ENCODE assay signal across 12 cellular contexts in genomic region chr12:95258146-95258545, GRCh38.
"Had no signal": no experiment of that assay in that cellular context is flagged by ENCODE, and none has a peak within 500 bp of the region (broad histone marks: within the 10 kb centered on the region; RNA-seq: fewer than 3 reads in every experiment).

No MANE protein-coding gene starts in this region.

- H3K27ac Mint-ChIP-seq: activated CD4-positive, alpha-beta memory T cell treated with anti-CD3 and anti-CD28 coated beads, Interleukin-2, amount 10 ng/mL, durations not matched to agents 7 days and 5 days; effector memory CD8-positive, alpha-beta T cell; nephron; stimulated activated naive B cell treated with anti-CD40 and anti-IgM and Interleukin-4, amounts not matched to agents 10 μg/mL and 1 μg/mL and 100 μg/mL, for 72 hours had no signal

- ATAC-seq: effector memory CD8-positive, alpha-beta T cell; sciatic nerve; stimulated activated naive B cell treated with anti-CD40 and anti-IgM and Interleukin-4, amounts not matched to agents 10 μg/mL and 1 μg/mL and 100 μg/mL, for 72 hours had no signal

- H3K27me3 ChIP-seq: transverse colon had no signal

- H3K4me3 ChIP-seq: transverse colon had no signal

- H3K9me3 ChIP-seq: transverse colon had no signal

- H3K9me3 Mint-ChIP-seq: activated CD4-positive, alpha-beta memory T cell treated with anti-CD3 and anti-CD28 coated beads, Interleukin-2, amount 10 ng/mL, durations not matched to agents 7 days and 5 days; central memory CD8-positive, alpha-beta T cell; effector memory CD8-positive, alpha-beta T cell; nephron; stimulated activated naive B cell treated with anti-CD40 and anti-IgM and Interleukin-4, amounts not matched to agents 10 μg/mL and 1 μg/mL and 100 μg/mL, for 72 hours had no signal

- H3K27me3 Mint-ChIP-seq: activated CD4-positive, alpha-beta memory T cell treated with anti-CD3 and anti-CD28 coated beads, Interleukin-2, amount 10 ng/mL, durations not matched to agents 7 days and 5 days; central memory CD8-positive, alpha-beta T cell; effector memory CD8-positive, alpha-beta T cell; stimulated activated naive B cell treated with anti-CD40 and anti-IgM and Interleukin-4, amounts not matched to agents 10 μg/mL and 1 μg/mL and 100 μg/mL, for 72 hours had no signal

- DNase-seq: activated CD4-positive, alpha-beta memory T cell treated with anti-CD3 and anti-CD28 coated beads, Interleukin-2, amount 10 ng/mL, durations not matched to agents 7 days and 5 days; activated CD8-positive, alpha-beta memory T cell treated with anti-CD3 and anti-CD28 coated beads, Interleukin-2, amount 50 U/mL, for 4 hours; activated naive CD4-positive, alpha-beta T cell; effector memory CD8-positive, alpha-beta T cell; erythroblast; stimulated activated CD4-positive, alpha-beta T cell treated with anti-CD3 and anti-CD28 coated beads, Interleukin-2, amount 100 ng/mL, for 24 hours; stimulated activated naive B cell treated with anti-CD40 and anti-IgM and Interleukin-4, amounts not matched to agents 10 μg/mL and 1 μg/mL and 100 μg/mL, for 72 hours; T-helper 9 cell; transverse colon had no signal

- H3K4me1 Mint-ChIP-seq: activated CD4-positive, alpha-beta memory T cell treated with anti-CD3 and anti-CD28 coated beads, Interleukin-2, amount 10 ng/mL, durations not matched to agents 7 days and 5 days; central memory CD8-positive, alpha-beta T cell; nephron; stimulated activated naive B cell treated with anti-CD40 and anti-IgM and Interleukin-4, amounts not matched to agents 10 μg/mL and 1 μg/mL and 100 μg/mL, for 72 hours had no signal

- H3K27ac ChIP-seq: transverse colon had no signal

- H3K4me3 Mint-ChIP-seq: activated CD4-positive, alpha-beta memory T cell treated with anti-CD3 and anti-CD28 coated beads, Interleukin-2, amount 10 ng/mL, durations not matched to agents 7 days and 5 days; central memory CD8-positive, alpha-beta T cell; effector memory CD8-positive, alpha-beta T cell; nephron; stimulated activated naive B cell treated with anti-CD40 and anti-IgM and Interleukin-4, amounts not matched to agents 10 μg/mL and 1 μg/mL and 100 μg/mL, for 72 hours had no signal
